1 cellular context compared by ENCODE assay signal in the genomic region with DNA sequence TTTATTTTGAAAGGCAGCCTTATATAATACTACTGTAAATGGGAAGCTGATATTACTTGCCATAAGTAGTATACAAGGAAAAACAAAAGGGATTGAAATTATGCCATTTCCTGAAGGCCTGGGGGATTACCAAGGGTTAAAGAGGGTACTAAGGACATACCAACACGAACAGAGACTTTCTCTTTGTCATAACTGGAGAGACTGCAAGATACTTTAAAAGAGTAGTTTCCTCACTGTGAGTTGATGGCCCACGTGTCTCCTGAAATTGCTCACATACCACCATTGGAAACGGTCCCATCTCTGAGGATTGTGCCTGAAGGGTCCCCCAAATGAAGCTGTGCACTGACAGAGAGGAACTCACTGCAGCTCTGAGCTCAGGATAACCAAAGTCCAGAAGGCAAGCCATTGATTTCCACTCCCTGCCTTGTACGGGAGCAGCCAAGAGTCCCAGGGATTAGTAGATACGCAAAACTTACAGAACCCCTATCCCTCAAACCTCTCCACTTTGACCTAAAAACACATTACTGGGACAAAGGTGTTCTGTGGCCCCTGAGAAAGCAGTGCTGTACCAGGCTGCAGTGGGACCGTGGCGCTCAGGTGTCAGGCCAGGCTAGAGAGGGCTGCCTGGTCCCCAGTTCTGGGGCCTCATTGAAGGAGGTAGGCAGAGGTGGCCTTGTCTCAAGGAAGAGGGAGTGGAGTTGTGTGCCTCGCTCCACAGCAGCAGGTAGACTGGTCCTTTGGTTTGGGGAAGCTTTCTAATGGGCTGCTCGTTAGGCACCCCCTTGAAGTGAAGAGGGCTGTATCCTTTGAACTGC.
TF ChIP-seq lines count a peak whose summit lies in the region.

No MANE protein-coding gene starts in this region.

TF ChIP-seq in K562, 482 proteins besides CTCF, POLR2A, EP300 and RAD21:
- TF ChIP-seq NR3C1 (CRISPR knock-in tag; IDR thresholded peaks at IDR 0.05) (no peak), SMC3 (conservative IDR thresholded peaks at IDR 0.05; ENCODE audit: insufficient read depth, low read depth, low read length) (no peak), BCL6 (CRISPR knock-in tag; IDR thresholded peaks at IDR 0.05) (no peak), SMARCB1 (IDR thresholded peaks at IDR 0.05; ENCODE audit: insufficient read length, low read depth) (no peak), HDAC8 (tag; IDR thresholded peaks at IDR 0.05) (no peak), SMAD2 (IDR thresholded peaks at IDR 0.05; ENCODE audit: low read depth, low read length) (no peak), MCM7 (IDR thresholded peaks at IDR 0.05) (no peak), SMAD1 (IDR thresholded peaks at IDR 0.05; ENCODE audit: low read depth, low read length, partially characterized antibody) (no peak), FOXK2 (conservative IDR thresholded peaks at IDR 0.05 in 1 of 2, IDR thresholded peaks at IDR 0.05 in 1 of 2; ENCODE audit: low read depth in 2 of 2) (no peak), MCM5 (IDR thresholded peaks at IDR 0.05; ENCODE audit: low read depth) (no peak), SLC30A9 (CRISPR knock-in tag; IDR thresholded peaks at IDR 0.05) (no peak), ESRRB (CRISPR knock-in tag; IDR thresholded peaks at IDR 0.05; ENCODE audit: borderline replicate concordance) (no peak), ZNF354B (CRISPR knock-in tag; IDR thresholded peaks at IDR 0.05) (no peak)
- TF ChIP-seq, protein P1, sequence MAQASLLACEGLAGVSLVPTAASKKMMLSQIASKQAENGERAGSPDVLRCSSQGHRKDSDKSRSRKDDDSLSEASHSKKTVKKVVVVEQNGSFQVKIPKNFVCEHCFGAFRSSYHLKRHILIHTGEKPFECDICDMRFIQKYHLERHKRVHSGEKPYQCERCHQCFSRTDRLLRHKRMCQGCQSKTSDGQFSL (CRISPR knock-in tag; IDR thresholded peaks at IDR 0.05) = no peak
- TF ChIP-seq, protein P1 (tag; IDR thresholded peaks at IDR 0.05) = no peak
- TF ChIP-seq, protein P2, sequence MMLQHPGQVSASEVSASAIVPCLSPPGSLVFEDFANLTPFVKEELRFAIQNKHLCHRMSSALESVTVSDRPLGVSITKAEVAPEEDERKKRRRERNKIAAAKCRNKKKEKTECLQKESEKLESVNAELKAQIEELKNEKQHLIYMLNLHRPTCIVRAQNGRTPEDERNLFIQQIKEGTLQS (IDR thresholded peaks at IDR 0.05) = no peak
- TF ChIP-seq, protein P2 (CRISPR knock-in tag; conservative IDR thresholded peaks at IDR 0.05) = no peak
- TF ChIP-seq, protein P3, sequence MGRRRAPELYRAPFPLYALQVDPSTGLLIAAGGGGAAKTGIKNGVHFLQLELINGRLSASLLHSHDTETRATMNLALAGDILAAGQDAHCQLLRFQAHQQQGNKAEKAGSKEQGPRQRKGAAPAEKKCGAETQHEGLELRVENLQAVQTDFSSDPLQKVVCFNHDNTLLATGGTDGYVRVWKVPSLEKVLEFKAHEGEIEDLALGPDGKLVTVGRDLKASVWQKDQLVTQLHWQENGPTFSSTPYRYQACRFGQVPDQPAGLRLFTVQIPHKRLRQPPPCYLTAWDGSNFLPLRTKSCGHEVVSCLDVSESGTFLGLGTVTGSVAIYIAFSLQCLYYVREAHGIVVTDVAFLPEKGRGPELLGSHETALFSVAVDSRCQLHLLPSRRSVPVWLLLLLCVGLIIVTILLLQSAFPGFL (CRISPR knock-in tag; IDR thresholded peaks at IDR 0.05) = no peak
- TF ChIP-seq, protein P4, sequence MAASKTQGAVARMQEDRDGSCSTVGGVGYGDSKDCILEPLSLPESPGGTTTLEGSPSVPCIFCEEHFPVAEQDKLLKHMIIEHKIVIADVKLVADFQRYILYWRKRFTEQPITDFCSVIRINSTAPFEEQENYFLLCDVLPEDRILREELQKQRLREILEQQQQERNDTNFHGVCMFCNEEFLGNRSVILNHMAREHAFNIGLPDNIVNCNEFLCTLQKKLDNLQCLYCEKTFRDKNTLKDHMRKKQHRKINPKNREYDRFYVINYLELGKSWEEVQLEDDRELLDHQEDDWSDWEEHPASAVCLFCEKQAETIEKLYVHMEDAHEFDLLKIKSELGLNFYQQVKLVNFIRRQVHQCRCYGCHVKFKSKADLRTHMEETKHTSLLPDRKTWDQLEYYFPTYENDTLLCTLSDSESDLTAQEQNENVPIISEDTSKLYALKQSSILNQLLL (CRISPR knock-in tag; IDR thresholded peaks at IDR 0.05; ENCODE audit: borderline replicate concordance) = no peak
- TF ChIP-seq, protein P5, sequence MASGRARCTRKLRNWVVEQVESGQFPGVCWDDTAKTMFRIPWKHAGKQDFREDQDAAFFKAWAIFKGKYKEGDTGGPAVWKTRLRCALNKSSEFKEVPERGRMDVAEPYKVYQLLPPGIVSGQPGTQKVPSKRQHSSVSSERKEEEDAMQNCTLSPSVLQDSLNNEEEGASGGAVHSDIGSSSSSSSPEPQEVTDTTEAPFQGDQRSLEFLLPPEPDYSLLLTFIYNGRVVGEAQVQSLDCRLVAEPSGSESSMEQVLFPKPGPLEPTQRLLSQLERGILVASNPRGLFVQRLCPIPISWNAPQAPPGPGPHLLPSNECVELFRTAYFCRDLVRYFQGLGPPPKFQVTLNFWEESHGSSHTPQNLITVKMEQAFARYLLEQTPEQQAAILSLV (tag; IDR thresholded peaks at IDR 0.05) = no peak
- TF ChIP-seq, protein P6, sequence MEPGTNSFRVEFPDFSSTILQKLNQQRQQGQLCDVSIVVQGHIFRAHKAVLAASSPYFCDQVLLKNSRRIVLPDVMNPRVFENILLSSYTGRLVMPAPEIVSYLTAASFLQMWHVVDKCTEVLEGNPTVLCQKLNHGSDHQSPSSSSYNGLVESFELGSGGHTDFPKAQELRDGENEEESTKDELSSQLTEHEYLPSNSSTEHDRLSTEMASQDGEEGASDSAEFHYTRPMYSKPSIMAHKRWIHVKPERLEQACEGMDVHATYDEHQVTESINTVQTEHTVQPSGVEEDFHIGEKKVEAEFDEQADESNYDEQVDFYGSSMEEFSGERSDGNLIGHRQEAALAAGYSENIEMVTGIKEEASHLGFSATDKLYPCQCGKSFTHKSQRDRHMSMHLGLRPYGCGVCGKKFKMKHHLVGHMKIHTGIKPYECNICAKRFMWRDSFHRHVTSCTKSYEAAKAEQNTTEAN (CRISPR knock-in tag; IDR thresholded peaks at IDR 0.05) = no peak
